ENCODE assay signal across 13 cellular contexts in genomic region chr22:25025586-25025985, GRCh38.
DNase-seq lines count a peak whose midpoint lies in the region; ATAC-seq, FAIRE-seq and TF ChIP-seq lines count a peak whose summit lies in the region.
"Had no signal": no experiment of that assay in that cellular context is flagged by ENCODE, and none has a peak within 500 bp of the region (broad histone marks: within the 10 kb centered on the region; RNA-seq: fewer than 3 reads in every experiment).

No MANE protein-coding gene starts in this region.

- dilution Hi-C loops in mammary epithelial cell (cut with HindIII; ENCODE audit: low sequenced_read_pairs) (loop anchor here (5.0 kb wide), 1 partner anchor 78 kb away; the partner anchor contains the start of gene LHFPL7), keratinocyte (cut with MboI; ENCODE audit: extremely low pct_ligation_motif_present, low sequenced_read_pairs) (no loop called here)

- TF ChIP-seq EP300 in sigmoid colon (IDR thresholded peaks at IDR 0.05), result no peak

- H3K27ac ChIP-seq in HUES64 (ENCODE audit: low read depth, low read length) (no peak overlapping the region), mammary epithelial cell (ENCODE audit: insufficient read depth, low read depth, low read length) (peak overlapping the region; percentile 33), keratinocyte (ENCODE audit: control insufficient read depth, insufficient read depth, low read length) (peak overlapping the region; percentile 60), sigmoid colon (peak overlapping the region; percentile 11 to 37 (median 26))

- H3K4me3 ChIP-seq in HUES64 (ENCODE audit: low read length) (no peak overlapping the region), mammary epithelial cell (replicated peaks in 1 of 3; ENCODE audit: insufficient read depth in 1 of 3, low read depth in 2 of 3, low read length in 3 of 3) (no peak overlapping the region), keratinocyte (ENCODE audit: control insufficient read depth in 2 of 3, extremely low read depth in 1 of 3, insufficient read depth in 2 of 3, low read depth in 1 of 3, low read length in 3 of 3) (no peak overlapping the region), sigmoid colon (no peak overlapping the region)
- H3K4me3 ChIP-seq: BLaER1 treated with 17β-estradiol and CSF1 and Interleukin-3, amounts not matched to agents 10 nM and 100 nM had no signal

- H3K9me3 ChIP-seq in HUES64 (ENCODE audit: insufficient read depth, low read depth, low read length), result no peaks in the 10 kb centered on the region
- no peaks in the 10 kb centered on the region for H3K9me3 ChIP-seq in mammary epithelial cell (replicated peaks; ENCODE audit: insufficient read depth, low read length)
- no peaks in the 10 kb centered on the region for H3K9me3 ChIP-seq in keratinocyte (ENCODE audit: control insufficient read depth, low read depth, low read length)
- no peaks in the 10 kb centered on the region for H3K9me3 ChIP-seq in sigmoid colon
- H3K9me3 ChIP-seq: BLaER1 treated with 17β-estradiol and CSF1 and Interleukin-3, amounts not matched to agents 10 nM and 100 nM had no signal

- H3K79me2 ChIP-seq in mammary epithelial cell (ENCODE audit: insufficient read depth, low read length) (peaks cover 37% of the 10 kb centered on the region), keratinocyte (ENCODE audit: control insufficient read depth, insufficient read depth, low read length) (peaks cover 2% of the 10 kb centered on the region)

- no peak overlapping the region for H3K4me3 Mint-ChIP-seq in natural killer cell treated with Interleukin-12 subunit alpha and Interleukin-12 subunit beta and Interleukin-15 and Interleukin-18, amount 100 ng/mL, for 72 hours
- H3K4me3 Mint-ChIP-seq: activated naive CD8-positive, alpha-beta T cell had no signal

- no peaks in the 10 kb centered on the region for H4K20me1 ChIP-seq in mammary epithelial cell (ENCODE audit: insufficient read depth, low read length)
- H4K20me1 ChIP-seq in keratinocyte (ENCODE audit: control insufficient read depth, extremely low read depth, insufficient read depth, low read length), result no peaks in the 10 kb centered on the region
- H4K20me1 ChIP-seq: BLaER1 treated with 17β-estradiol and CSF1 and Interleukin-3, amounts not matched to agents 10 nM and 100 nM had no signal

- H3K4me1 ChIP-seq in HUES64 (ENCODE audit: insufficient read depth, low read length) (peaks cover 4% of the 10 kb centered on the region; the same call in 1 of the 2 replicates), mammary epithelial cell (ENCODE audit: insufficient read depth, low read length) (peaks cover 33% of the 10 kb centered on the region), keratinocyte (ENCODE audit: control insufficient read depth, extremely low read depth, insufficient read depth, low read length) (peaks cover 25% of the 10 kb centered on the region), sigmoid colon (no peaks in the 10 kb centered on the region)

- TF ChIP-seq CTCF in mammary epithelial cell (conservative IDR thresholded peaks at IDR 0.05 in 1 of 2, IDR thresholded peaks at IDR 0.05 in 1 of 2; ENCODE audit: extremely low read depth in 1 of 2, insufficient read depth in 1 of 2, low read depth in 1 of 2, low read length in 2 of 2) (no peak), keratinocyte (optimal IDR thresholded peaks at IDR 0.05 in 1 of 3, IDR thresholded peaks at IDR 0.05 in 1 of 3, conservative IDR thresholded peaks at IDR 0.05 in 1 of 3; ENCODE audit: extremely low read depth in 1 of 3, insufficient read depth in 2 of 3, low read length in 3 of 3) (no peak), sigmoid colon (IDR thresholded peaks at IDR 0.05) (no peak)

- CTCF ChIA-PET in mammary epithelial cell (lab: Charles Lee; ENCODE audit: low non-redundant PET), result no interaction called here

- no TSS peak for BruUV-seq in mammary epithelial cell (replicated peaks; lab: Mats Ljungman, UMichigan)

- H3K4me1 Mint-ChIP-seq in natural killer cell treated with Interleukin-12 subunit alpha and Interleukin-12 subunit beta and Interleukin-15 and Interleukin-18, amount 100 ng/mL, for 72 hours (ENCODE audit: low read depth in 2 of 2), result peaks cover 0 to 7% of the 10 kb centered on the region in 2 donors

- peaks cover 15 to 38% of the 10 kb centered on the region in 2 donors for H3K27me3 Mint-ChIP-seq in natural killer cell treated with Interleukin-12 subunit alpha and Interleukin-12 subunit beta and Interleukin-15 and Interleukin-18, amount 100 ng/mL, for 72 hours
- H3K27me3 Mint-ChIP-seq: progenitor cell of endocrine pancreas had no signal

- no peak for DNase-seq in mammary epithelial cell
- no peak for DNase-seq in keratinocyte (ENCODE audit: low read depth, low spot score)
- DNase-seq in sigmoid colon, result no peak
- no peak for DNase-seq in natural killer cell treated with Interleukin-12 subunit alpha and Interleukin-12 subunit beta and Interleukin-15 and Interleukin-18, amount 100 ng/mL, for 72 hours (ENCODE audit: low spot score)
- DNase-seq in H4 (ENCODE audit: low spot score), result no peak
- DNase-seq: activated CD4-positive, alpha-beta T cell treated with anti-CD3 and anti-CD28 coated beads, Interleukin-2, amount 50 U/mL, for 1 hour had no signal

- 81% methylated on average over 3 of the region's 3 CpGs for WGBS in HUES64
- WGBS in mammary epithelial cell (ENCODE audit: low coverage, missing lambda C conversion rate), result 40% methylated on average over 1 of the region's 3 CpGs
- WGBS in sigmoid colon, 2 donors, result 70 to 75% methylated on average over 3 of the region's 3 CpGs

- peak overlapping the region; percentile 36 for H2AFZ ChIP-seq in mammary epithelial cell (ENCODE audit: low read depth, low read length)
- no peak overlapping the region for H2AFZ ChIP-seq in keratinocyte (ENCODE audit: control insufficient read depth, low read length)

- peak; percentile 5 for FAIRE-seq in keratinocyte (lab: Jason Lieb, UNC)
- FAIRE-seq: H54 had no signal

- H3K4me2 ChIP-seq in mammary epithelial cell (ENCODE audit: insufficient read depth, low read depth, low read length) (peak overlapping the region; percentile 53), keratinocyte (ENCODE audit: control insufficient read depth, extremely low read depth, insufficient read depth, low read depth, low read length) (peak overlapping the region; percentile 50)

- no peaks in the 10 kb centered on the region for H3K36me3 Mint-ChIP-seq in natural killer cell treated with Interleukin-12 subunit alpha and Interleukin-12 subunit beta and Interleukin-15 and Interleukin-18, amount 100 ng/mL, for 72 hours
- H3K36me3 Mint-ChIP-seq: activated naive CD8-positive, alpha-beta T cell had no signal

- ATAC-seq in GM19452 (IDR thresholded peaks at IDR 0.05; ENCODE audit: unreplicated experiment) (no peak), HG03039 (IDR thresholded peaks at IDR 0.05; ENCODE audit: unreplicated experiment) (no peak)
- no peak for ATAC-seq in natural killer cell treated with Interleukin-12 subunit alpha and Interleukin-12 subunit beta and Interleukin-15 and Interleukin-18, amount 100 ng/mL, for 72 hours

- TF ChIP-seq POLR2A in sigmoid colon (IDR thresholded peaks at IDR 0.05), result no peak

- peaks cover 5% of the 10 kb centered on the region; the same call in 1 of the 2 replicates for H3K36me3 ChIP-seq in HUES64 (ENCODE audit: insufficient read depth, low read length)
- peaks cover 9% of the 10 kb centered on the region for H3K36me3 ChIP-seq in mammary epithelial cell (ENCODE audit: insufficient read depth, low read length)
- H3K36me3 ChIP-seq in keratinocyte (ENCODE audit: control insufficient read depth in 2 of 2, extremely low read depth in 1 of 2, insufficient read depth in 2 of 2, low read length in 2 of 2), result peaks cover 10 to 21% of the 10 kb centered on the region in 2 experiments
- H3K36me3 ChIP-seq in sigmoid colon, result no peaks in the 10 kb centered on the region
- H3K36me3 ChIP-seq: BLaER1 treated with 17β-estradiol and CSF1 and Interleukin-3, amounts not matched to agents 10 nM and 100 nM had no signal

- H3K27ac Mint-ChIP-seq in natural killer cell treated with Interleukin-12 subunit alpha and Interleukin-12 subunit beta and Interleukin-15 and Interleukin-18, amount 100 ng/mL, for 72 hours, result no peak overlapping the region
- H3K27ac Mint-ChIP-seq: activated naive CD8-positive, alpha-beta T cell had no signal

- no peaks in the 10 kb centered on the region for H3K27me3 ChIP-seq in HUES64 (ENCODE audit: insufficient read depth, low read length)
- no peaks in the 10 kb centered on the region for H3K27me3 ChIP-seq in mammary epithelial cell (ENCODE audit: insufficient read depth, low read length)
- no peaks in the 10 kb centered on the region for H3K27me3 ChIP-seq in keratinocyte (ENCODE audit: control insufficient read depth, extremely low read depth, insufficient read depth, low read length)
- no peaks in the 10 kb centered on the region for H3K27me3 ChIP-seq in sigmoid colon
- H3K27me3 ChIP-seq: BLaER1 treated with 17β-estradiol and CSF1 and Interleukin-3, amounts not matched to agents 10 nM and 100 nM had no signal

- intact Hi-C loops in mammary epithelial cell (cut with micrococcal nuclease) (no loop called here), sigmoid colon (cut with DNase I) (no loop called here)

- in situ Hi-C loops in mammary epithelial cell (cut with MboI; ENCODE audit: low sequenced_read_pairs in 2 of 2), result loop anchor here in 1 of 2 donors (25.0 kb wide), 1 partner anchor 263 kb away; the partner anchor contains the start of gene PIWIL3

- peak overlapping the region; percentile 12; the same call in 1 of the 2 replicates for H3K9ac ChIP-seq in HUES64 (ENCODE audit: low read depth, low read length)
- peak overlapping the region; percentile 23 for H3K9ac ChIP-seq in mammary epithelial cell (ENCODE audit: insufficient read depth, low read length)
- peak overlapping the region; percentile 14 for H3K9ac ChIP-seq in keratinocyte (ENCODE audit: control insufficient read depth, extremely low read depth, insufficient read depth, low read length)

- no peaks in the 10 kb centered on the region for H3K9me1 ChIP-seq in keratinocyte (ENCODE audit: control insufficient read depth, extremely low read depth, insufficient read depth, low read length)

- H3K9me3 Mint-ChIP-seq in natural killer cell treated with Interleukin-12 subunit alpha and Interleukin-12 subunit beta and Interleukin-15 and Interleukin-18, amount 100 ng/mL, for 72 hours, result no peaks in the 10 kb centered on the region
